Comparison of ENCODE assay signal across 8 cellular contexts in the genomic region with DNA sequence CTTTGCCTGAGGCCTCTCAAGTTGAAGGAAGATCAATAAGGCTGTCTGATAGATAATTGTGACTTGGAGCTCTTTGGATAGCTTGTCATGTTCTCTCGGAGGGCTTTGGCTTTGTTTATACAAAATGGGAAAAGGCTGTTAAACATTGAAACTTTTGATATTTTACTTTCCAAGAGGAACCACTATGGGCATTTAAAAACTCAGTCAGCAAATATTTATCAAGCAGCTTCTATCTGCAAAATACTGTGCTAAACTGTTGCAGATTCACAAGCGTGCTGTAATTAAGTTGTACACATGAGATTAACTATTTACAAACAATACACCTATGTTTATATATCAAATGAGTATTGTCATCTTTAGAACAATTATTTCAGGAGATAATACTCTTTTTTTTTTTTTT. TPM values are rescaled to one million over a fixed set of nuclear protein-coding genes. Genes with fewer than 3 reads are reported as not detected.
DNase-seq lines count a peak whose midpoint lies in the region; ATAC-seq and TF ChIP-seq lines count a peak whose summit lies in the region.

No MANE protein-coding gene starts in this region.

- no peaks in the 10 kb centered on the region for H3K27me3 ChIP-seq in naive thymus-derived CD4-positive, alpha-beta T cell (ENCODE audit: control insufficient read depth in 2 of 2, insufficient read depth in 2 of 2, low read length in 2 of 2)
- H3K27me3 ChIP-seq in HAP-1 (ENCODE audit: low read depth): no peaks in the 10 kb centered on the region

- DNase-seq in stimulated activated naive CD8-positive, alpha-beta T cell treated with anti-CD3 and anti-CD28 coated beads, Interleukin-15, Interleukin-2, amounts not matched to agents 100 U/mL and 50 U/mL, for 24 hours: no peak
- DNase-seq in naive thymus-derived CD4-positive, alpha-beta T cell: no peak
- no peak for DNase-seq in GM20000 (ENCODE audit: low spot score)
- no peak for DNase-seq in HAP-1 (ENCODE audit: low spot score in 2 of 2)
- no peak for DNase-seq in C1 segment of cervical spinal cord (lab: John Stamatoyannopoulos, UW)

- TF ChIP-seq CTCF in GM20000 (IDR thresholded peaks at IDR 0.05; ENCODE audit: extremely low read depth, missing control alignments): no peak

- peak overlapping the region; percentile 54 for H3K27ac ChIP-seq in adipose tissue (ENCODE audit: low read depth, low read length)
- H3K27ac ChIP-seq in naive thymus-derived CD4-positive, alpha-beta T cell (ENCODE audit: low read depth, low read length): peak overlapping the region; percentile 48

- H3K4me3 ChIP-seq in naive thymus-derived CD4-positive, alpha-beta T cell (ENCODE audit: low read length): peak overlapping the region; percentile 20
- no peak overlapping the region for H3K4me3 ChIP-seq in HAP-1

- no peaks in the 10 kb centered on the region for H3K36me3 ChIP-seq in naive thymus-derived CD4-positive, alpha-beta T cell (ENCODE audit: control insufficient read depth in 2 of 3, insufficient read depth in 3 of 3, low read length in 3 of 3)
- no peaks in the 10 kb centered on the region for H3K36me3 ChIP-seq in HAP-1 (replicated peaks)

- H3K36me3 Mint-ChIP-seq in stimulated activated naive CD8-positive, alpha-beta T cell treated with anti-CD3 and anti-CD28 coated beads, Interleukin-15, Interleukin-2, amounts not matched to agents 100 ng/mL and 50 ng/mL, for 24 hours (ENCODE audit: low read depth): no peaks in the 10 kb centered on the region
- peaks cover 0 to 26% (median 0%) of the 10 kb centered on the region in 5 donors for H3K36me3 Mint-ChIP-seq in naive thymus-derived CD4-positive, alpha-beta T cell

- no peaks in the 10 kb centered on the region for H3K27me3 Mint-ChIP-seq in stimulated activated naive CD8-positive, alpha-beta T cell treated with anti-CD3 and anti-CD28 coated beads, Interleukin-15, Interleukin-2, amounts not matched to agents 100 ng/mL and 50 ng/mL, for 24 hours
- H3K27me3 Mint-ChIP-seq in naive thymus-derived CD4-positive, alpha-beta T cell: no peaks in the 10 kb centered on the region

- peak overlapping the region; percentile 27 for H3K4me3 Mint-ChIP-seq in stimulated activated naive CD8-positive, alpha-beta T cell treated with anti-CD3 and anti-CD28 coated beads, Interleukin-15, Interleukin-2, amounts not matched to agents 100 ng/mL and 50 ng/mL, for 24 hours
- H3K4me3 Mint-ChIP-seq in naive thymus-derived CD4-positive, alpha-beta T cell: peak overlapping the region; percentile 14 to 75 (median 62)

- in situ Hi-C loops in HAP-1 (cut with MboI; ENCODE audit: low sequenced_read_pairs): no loop called here

- H3K4me1 Mint-ChIP-seq in stimulated activated naive CD8-positive, alpha-beta T cell treated with anti-CD3 and anti-CD28 coated beads, Interleukin-15, Interleukin-2, amounts not matched to agents 100 ng/mL and 50 ng/mL, for 24 hours (ENCODE audit: low read depth): peaks cover 66% of the 10 kb centered on the region
- H3K4me1 Mint-ChIP-seq in naive thymus-derived CD4-positive, alpha-beta T cell: peaks cover 49 to 87% (median 75%) of the 10 kb centered on the region in 7 donors

- WGBS in adipose tissue, 3 donors: 24 to 50% (median 32%) methylated on average over 2 of the region's 2 CpGs

- POLR2A ChIA-PET in naive thymus-derived CD4-positive, alpha-beta T cell (lab: Charles Lee): interaction anchor here (0.6 to 7.0 kb wide), 9 partner anchors 8 to 90 kb away, joined by 3 to 119 read pairs (median 4); a partner anchor contains a TSS

- no peaks in the 10 kb centered on the region for H3K9me3 Mint-ChIP-seq in stimulated activated naive CD8-positive, alpha-beta T cell treated with anti-CD3 and anti-CD28 coated beads, Interleukin-15, Interleukin-2, amounts not matched to agents 100 ng/mL and 50 ng/mL, for 24 hours
- H3K9me3 Mint-ChIP-seq in naive thymus-derived CD4-positive, alpha-beta T cell: no peaks in the 10 kb centered on the region

- no peak for ATAC-seq in stimulated activated naive CD8-positive, alpha-beta T cell treated with anti-CD3 and anti-CD28 coated beads, Interleukin-15, Interleukin-2, amounts not matched to agents 100 U/mL and 50 U/mL, for 24 hours
- ATAC-seq in naive thymus-derived CD4-positive, alpha-beta T cell: no peak
- no peak for ATAC-seq in HG03571 (IDR thresholded peaks at IDR 0.05; ENCODE audit: unreplicated experiment)

- intact Hi-C loops in naive thymus-derived CD4-positive, alpha-beta T cell (cut with micrococcal nuclease): loop anchor here (1.0 to 2.0 kb wide), 7 partner anchors 10 to 125 kb away; a partner anchor contains a TSS

- peaks cover 36 to 58% of the 10 kb centered on the region in 2 donors for H3K4me1 ChIP-seq in naive thymus-derived CD4-positive, alpha-beta T cell (ENCODE audit: control insufficient read depth in 2 of 2, insufficient read depth in 2 of 2, low read length in 2 of 2)
- no peaks in the 10 kb centered on the region for H3K4me1 ChIP-seq in HAP-1

- CTCF ChIA-PET in naive thymus-derived CD4-positive, alpha-beta T cell (lab: Charles Lee): interaction anchor here (1.6 to 1.8 kb wide), 2 partner anchors 10 to 34 kb away, joined by 4 to 7 read pairs; no protein-coding TSS in a partner anchor

- H3K27ac Mint-ChIP-seq in stimulated activated naive CD8-positive, alpha-beta T cell treated with anti-CD3 and anti-CD28 coated beads, Interleukin-15, Interleukin-2, amounts not matched to agents 100 ng/mL and 50 ng/mL, for 24 hours: peak overlapping the region; percentile 69
- H3K27ac Mint-ChIP-seq in naive thymus-derived CD4-positive, alpha-beta T cell: peak overlapping the region; percentile 79 to 96 (median 89)

- no peaks in the 10 kb centered on the region for H3K9me3 ChIP-seq in naive thymus-derived CD4-positive, alpha-beta T cell (ENCODE audit: control insufficient read depth in 2 of 3, low read length in 3 of 3)
- H3K9me3 ChIP-seq in HAP-1: no peaks in the 10 kb centered on the region

RNA-seq across cellular contexts. Expression of a gene that starts 34.5 kb away (rescaled TPM):
- polyA plus RNA-seq in adipose tissue: 1 to 10 TPM; 3.2 to 5.4 (median 3.4) TPM
- 100 to 1,000 TPM; 179 to 555 (median 375) TPM for total RNA-seq in naive thymus-derived CD4-positive, alpha-beta T cell
- 100 to 1,000 TPM; 165 to 249 TPM for polyA plus RNA-seq in naive thymus-derived CD4-positive, alpha-beta T cell

Comparison
In these comparisons a context has a peak if more than half of its experiments do, and no peak if none do; other contexts are left out.
1. RNA of a gene that starts 34.5 kb away (polyA plus RNA-seq): 165 to 249 TPM in naive thymus-derived CD4-positive, alpha-beta T cell; 3.2 to 5.4 TPM in adipose tissue; every median in the first group is over 10 times any median in the second.